27 cellular contexts compared by ENCODE assay signal in genomic region chr2:5834491-5834890, GRCh38.
"Had no signal": no experiment of that assay in that cellular context is flagged by ENCODE, and none has a peak within 500 bp of the region (broad histone marks: within the 10 kb centered on the region; RNA-seq: fewer than 3 reads in every experiment).

No MANE protein-coding gene starts in this region.

- H3K9me3 ChIP-seq: adrenal gland, body of pancreas, gastrocnemius medialis, right atrium auricular region, spleen, suprapubic skin, tibial artery, uterus had no signal

- H3K36me3 ChIP-seq: adrenal gland, cardiac muscle cell, gastrocnemius medialis, right atrium auricular region, spleen, suprapubic skin, tibial artery, uterus had no signal

- H3K27me3 ChIP-seq: adrenal gland, body of pancreas, cardiac muscle cell, gastrocnemius medialis, right atrium auricular region, spleen, suprapubic skin, tibial artery, uterus had no signal

- DNase-seq: activated CD4-positive, alpha-beta T cell treated with anti-CD3 and anti-CD28 coated beads for 4 hours; activated CD4-positive, alpha-beta T cell treated with anti-CD3 and anti-CD28 coated beads, Interleukin-2, amount 50 U/mL, for 48 hours; activated CD8-positive, alpha-beta memory T cell treated with anti-CD3 and anti-CD28 coated beads, Interleukin-2, amount 50 U/mL, for 4 hours; activated effector memory CD4-positive, alpha-beta T cell treated with anti-CD3 and anti-CD28 coated beads, Interleukin-2, amount 50 U/mL, for 16 hours; activated naive CD4-positive, alpha-beta T cell treated with anti-CD3 and anti-CD28 coated beads for 36 hours; activated naive CD8-positive, alpha-beta T cell treated with anti-CD3 and anti-CD28 coated beads for 36 hours; activated T-cell treated with anti-CD3 and anti-CD28 coated beads, Interleukin-2, amount 50 U/mL, for 1 hour; adrenal gland; aorta; body of pancreas; cortex of kidney; effector memory CD8-positive, alpha-beta T cell; erythroblast; gastrocnemius medialis; glutamatergic neuron; hippocampal formation; left colon; naive thymus-derived CD4-positive, alpha-beta T cell; spleen; stimulated activated naive CD4-positive, alpha-beta T cell; T-helper 1 cell; tibial artery; uterus had no signal

- ATAC-seq: body of pancreas; effector memory CD8-positive, alpha-beta T cell; gastrocnemius medialis; left colon; naive thymus-derived CD4-positive, alpha-beta T cell had no signal

- H3K27ac ChIP-seq: adrenal gland, body of pancreas, cardiac muscle cell, gastrocnemius medialis, right atrium auricular region, spleen, suprapubic skin, tibial artery, uterus had no signal

- H3K4me1 ChIP-seq: adrenal gland, body of pancreas, gastrocnemius medialis, right atrium auricular region, spleen, suprapubic skin, tibial artery, uterus had no signal

- FAIRE-seq: keratinocyte had no signal

- H3K4me3 ChIP-seq: adrenal gland, body of pancreas, cardiac muscle cell, gastrocnemius medialis, right atrium auricular region, spleen, suprapubic skin, tibial artery, uterus had no signal
